Comparison of ENCODE assay signal across 8 cellular contexts in genomic region chr10:109883859-109884771, GRCh38. TPM values are rescaled to one million over a fixed set of nuclear protein-coding genes. Genes with fewer than 3 reads are reported as not detected.
A peak's percentile ranks its signal among the peaks of the same experiment; 100 is the strongest.
DNase-seq lines count a peak whose midpoint lies in the region; ATAC-seq and TF ChIP-seq lines count a peak whose summit lies in the region.

No MANE protein-coding gene starts in this region.

- DNase-seq in DMS53 treated with DMSO at 0.1 percent for 48 hours (lab: John Stamatoyannopoulos, UW; ENCODE audit: unreplicated experiment) = peak; percentile 81
- peak; percentile 90 for DNase-seq in Karpas-422
- no peak for DNase-seq in RWPE2 (ENCODE audit: low spot score)
- peak; percentile 81 for DNase-seq in activated effector memory CD4-positive, alpha-beta T cell treated with anti-CD3 and anti-CD28 coated beads, Interleukin-2, amount 50 U/mL, for 16 hours
- peak in 54 of 56 donors; percentile 22 to 89 (median 72) for DNase-seq in nucleus accumbens (lab: John Stamatoyannopoulos, UW)

- no peaks in the 10 kb centered on the region for H4K20me1 ChIP-seq in Karpas-422 (ENCODE audit: insufficient read depth, low read depth, low read length)

- H3K4me3 ChIP-seq in Karpas-422 (ENCODE audit: low read length) (no peak overlapping the region), RWPE2 (ENCODE audit: severe bottlenecking) (no peak overlapping the region), gastroesophageal sphincter (peak overlapping the region; percentile 26 to 29)

- TF ChIP-seq EP300 in gastroesophageal sphincter (IDR thresholded peaks at IDR 0.05) = no peak

- H3K4me1 ChIP-seq in Karpas-422 (ENCODE audit: low read length) (peaks cover 48% of the 10 kb centered on the region), RWPE2 (ENCODE audit: insufficient read depth, poor library complexity, severe bottlenecking) (no peaks in the 10 kb centered on the region), gastroesophageal sphincter (peaks cover 0 to 51% (median 4%) of the 10 kb centered on the region in 3 donors)

- peaks cover 8% of the 10 kb centered on the region; the same call in 1 of the 2 replicates for H3K79me2 ChIP-seq in Karpas-422 (ENCODE audit: low read length)

- ATAC-seq in GM21717 (IDR thresholded peaks at IDR 0.05; ENCODE audit: unreplicated experiment) = peak; percentile 75
- ATAC-seq in RWPE2 (ENCODE audit: low read depth) = peak; percentile 91
- peak; percentile 92 for ATAC-seq in gastroesophageal sphincter

- no peaks in the 10 kb centered on the region for H3K9me2 ChIP-seq in Karpas-422 (replicated peaks; ENCODE audit: insufficient read depth, low read length)

- H3K36me3 ChIP-seq in Karpas-422 (ENCODE audit: insufficient read depth, low read length) = peaks cover 30% of the 10 kb centered on the region
- peaks cover 63% of the 10 kb centered on the region for H3K36me3 ChIP-seq in RWPE2 (ENCODE audit: low read depth)
- peaks cover 0 to 81% of the 10 kb centered on the region in 2 donors for H3K36me3 ChIP-seq in gastroesophageal sphincter

- H3K27me3 ChIP-seq in Karpas-422 (ENCODE audit: low read length) (no peaks in the 10 kb centered on the region), RWPE2 (ENCODE audit: insufficient read depth, poor library complexity, severe bottlenecking) (no peaks in the 10 kb centered on the region), gastroesophageal sphincter (no peaks in the 10 kb centered on the region)

- H3K27ac ChIP-seq in Karpas-422 (ENCODE audit: low read length) (peak overlapping the region; percentile 20; the same call in 1 of the 2 replicates), RWPE2 (ENCODE audit: poor library complexity, severe bottlenecking) (no peak overlapping the region), gastroesophageal sphincter (peak overlapping the region; percentile 29 to 76 (median 68)), temporal lobe (ENCODE audit: low read depth, low read length) (peak overlapping the region; percentile 84)

- TF ChIP-seq POLR2A in gastroesophageal sphincter (IDR thresholded peaks at IDR 0.05) = no peak

- TF ChIP-seq CTCF in RWPE2 (IDR thresholded peaks at IDR 0.05; ENCODE audit: poor library complexity, severe bottlenecking) (peak; percentile 95), gastroesophageal sphincter (IDR thresholded peaks at IDR 0.05) (peak; percentile 95 to 98 (median 96))

- no peak overlapping the region for H2AFZ ChIP-seq in Karpas-422 (ENCODE audit: low read length)

- 16 to 21% methylated on average over 12 to 14 of the region's 17 CpGs for WGBS in gastroesophageal sphincter (ENCODE audit: low coverage in 1 of 2), 2 donors

- no peak overlapping the region for H3K4me2 ChIP-seq in Karpas-422 (ENCODE audit: low read depth, low read length, poor library complexity, severe bottlenecking)

- H3K9ac ChIP-seq in Karpas-422 (ENCODE audit: low read length) = no peak overlapping the region; the same call in 1 of the 2 replicates

- no peaks in the 10 kb centered on the region for H3K9me3 ChIP-seq in Karpas-422 (ENCODE audit: low read length)
- no peaks in the 10 kb centered on the region for H3K9me3 ChIP-seq in RWPE2 (ENCODE audit: severe bottlenecking)
- H3K9me3 ChIP-seq in gastroesophageal sphincter = no peaks in the 10 kb centered on the region

RNA-seq across cellular contexts. Expression of gene XPNPEP1, which starts 39.2 kb away (rescaled TPM):
- total RNA-seq in Karpas-422 (2014; rRNA removed; shearing (Covaris generic); ENCODE audit: low replicate concordance) = 198 and 201 TPM in 2 replicates
- total RNA-seq in gastroesophageal sphincter (10 to 100 TPM; 35.5 to 58.0 (median 52.1) TPM), temporal lobe (55.3 TPM)

Comparison
In these comparisons a context has a peak if more than half of its experiments do, and no peak if none do; other contexts are left out.
1. H3K4me3 ChIP-seq: peak in gastroesophageal sphincter (2 of 2); none in Karpas-422 (single experiment) and RWPE2 (single experiment).
2. Peak in every context shown above with its lines, with median percentiles within 50 percentile points of each other: ATAC-seq.